In genomic region chr6:37819177-37819801, GRCh38 we compare ENCODE assay signal across 1 cellular context.
TF ChIP-seq lines count a peak whose summit lies in the region.

A gene with protein sequence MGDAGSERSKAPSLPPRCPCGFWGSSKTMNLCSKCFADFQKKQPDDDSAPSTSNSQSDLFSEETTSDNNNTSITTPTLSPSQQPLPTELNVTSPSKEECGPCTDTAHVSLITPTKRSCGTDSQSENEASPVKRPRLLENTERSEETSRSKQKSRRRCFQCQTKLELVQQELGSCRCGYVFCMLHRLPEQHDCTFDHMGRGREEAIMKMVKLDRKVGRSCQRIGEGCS (plus strand): TSS chr6:37819727. CDS start chr6:37819946, 219 bp downstream.

TF ChIP-seq in GM23338, 12 proteins besides CTCF, POLR2A, EP300 and RAD21:
- TF ChIP-seq, protein P1, sequence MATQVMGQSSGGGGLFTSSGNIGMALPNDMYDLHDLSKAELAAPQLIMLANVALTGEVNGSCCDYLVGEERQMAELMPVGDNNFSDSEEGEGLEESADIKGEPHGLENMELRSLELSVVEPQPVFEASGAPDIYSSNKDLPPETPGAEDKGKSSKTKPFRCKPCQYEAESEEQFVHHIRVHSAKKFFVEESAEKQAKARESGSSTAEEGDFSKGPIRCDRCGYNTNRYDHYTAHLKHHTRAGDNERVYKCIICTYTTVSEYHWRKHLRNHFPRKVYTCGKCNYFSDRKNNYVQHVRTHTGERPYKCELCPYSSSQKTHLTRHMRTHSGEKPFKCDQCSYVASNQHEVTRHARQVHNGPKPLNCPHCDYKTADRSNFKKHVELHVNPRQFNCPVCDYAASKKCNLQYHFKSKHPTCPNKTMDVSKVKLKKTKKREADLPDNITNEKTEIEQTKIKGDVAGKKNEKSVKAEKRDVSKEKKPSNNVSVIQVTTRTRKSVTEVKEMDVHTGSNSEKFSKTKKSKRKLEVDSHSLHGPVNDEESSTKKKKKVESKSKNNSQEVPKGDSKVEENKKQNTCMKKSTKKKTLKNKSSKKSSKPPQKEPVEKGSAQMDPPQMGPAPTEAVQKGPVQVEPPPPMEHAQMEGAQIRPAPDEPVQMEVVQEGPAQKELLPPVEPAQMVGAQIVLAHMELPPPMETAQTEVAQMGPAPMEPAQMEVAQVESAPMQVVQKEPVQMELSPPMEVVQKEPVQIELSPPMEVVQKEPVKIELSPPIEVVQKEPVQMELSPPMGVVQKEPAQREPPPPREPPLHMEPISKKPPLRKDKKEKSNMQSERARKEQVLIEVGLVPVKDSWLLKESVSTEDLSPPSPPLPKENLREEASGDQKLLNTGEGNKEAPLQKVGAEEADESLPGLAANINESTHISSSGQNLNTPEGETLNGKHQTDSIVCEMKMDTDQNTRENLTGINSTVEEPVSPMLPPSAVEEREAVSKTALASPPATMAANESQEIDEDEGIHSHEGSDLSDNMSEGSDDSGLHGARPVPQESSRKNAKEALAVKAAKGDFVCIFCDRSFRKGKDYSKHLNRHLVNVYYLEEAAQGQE (IDR thresholded peaks at IDR 0.05; ENCODE audit: unreplicated experiment) = no peak
- peak; percentile 17 for TF ChIP-seq POLR2AphosphoS5 (IDR thresholded peaks at IDR 0.05; ENCODE audit: low read depth)
TF ChIP-seq in GM23338: peak in this region for 1.
